In genomic region chr20:23659989-23660837, GRCh38 we compare ENCODE assay signal across 1 cellular context.
A peak's percentile ranks its signal among the peaks of the same experiment; 100 is the strongest.
TF ChIP-seq lines count a peak whose summit lies in the region.

No MANE protein-coding gene starts in this region.

TF ChIP-seq in K562, 482 proteins besides CTCF, POLR2A, EP300 and RAD21 (continued from another document and continues in another):
- TF ChIP-seq ATF2 (CRISPR knock-in tag; IDR thresholded peaks at IDR 0.05), result no peak
- no peak for TF ChIP-seq ERF (CRISPR knock-in tag; IDR thresholded peaks at IDR 0.05)
- no peak for TF ChIP-seq U2AF1 (optimal IDR thresholded peaks at IDR 0.05; ENCODE audit: low read depth, low read length)
- TF ChIP-seq EZH2 (IDR thresholded peaks at IDR 0.05; ENCODE audit: borderline replicate concordance, low read depth, low read length), result no peak
- no peak for TF ChIP-seq JUNB (CRISPR knock-in tag; conservative IDR thresholded peaks at IDR 0.05)
- no peak for TF ChIP-seq SAFB2 (IDR thresholded peaks at IDR 0.05; ENCODE audit: borderline replicate concordance, low read depth, low read length, severe bottlenecking)
- no peak for TF ChIP-seq WHSC1 (IDR thresholded peaks at IDR 0.05; ENCODE audit: low read length)
- no peak for TF ChIP-seq SRSF9 (IDR thresholded peaks at IDR 0.05; ENCODE audit: borderline replicate concordance, low read depth, low read length)
- TF ChIP-seq USF2 (CRISPR knock-in tag; IDR thresholded peaks at IDR 0.05), result peak; percentile 62
- peak; percentile 43; the same call in 1 of the 2 replicates for TF ChIP-seq ETV1 (tag; conservative IDR thresholded peaks at IDR 0.05; ENCODE audit: low read depth)
- TF ChIP-seq EP400 (IDR thresholded peaks at IDR 0.05), result peak; percentile 47
- TF ChIP-seq PHF20 (IDR thresholded peaks at IDR 0.05; ENCODE audit: partially characterized antibody), result peak; percentile 68
- TF ChIP-seq HDAC2 (IDR thresholded peaks at IDR 0.05), result no peak
- no peak for TF ChIP-seq E2F5 (CRISPR knock-in tag; IDR thresholded peaks at IDR 0.05)
- TF ChIP-seq ZMIZ1 (IDR thresholded peaks at IDR 0.05; ENCODE audit: low read depth in 2 of 2, low read length in 2 of 2), result no peak
- TF ChIP-seq TBP (optimal IDR thresholded peaks at IDR 0.05; ENCODE audit: low read depth, low read length), result no peak
- TF ChIP-seq ZNF507 (tag; conservative IDR thresholded peaks at IDR 0.05), result no peak
- TF ChIP-seq MAX (CRISPR knock-in tag; IDR thresholded peaks at IDR 0.05), result no peak
- no peak for TF ChIP-seq CBFA2T3 (IDR thresholded peaks at IDR 0.05)
- no peak for TF ChIP-seq MIER1 (IDR thresholded peaks at IDR 0.05; ENCODE audit: low read depth)
- TF ChIP-seq IFI16 (CRISPR knock-in tag; IDR thresholded peaks at IDR 0.05), result no peak
- peak; percentile 19; the same call in 1 of the 2 replicates for TF ChIP-seq TFE3 (CRISPR knock-in tag; IDR thresholded peaks at IDR 0.05)
- TF ChIP-seq MGA (IDR thresholded peaks at IDR 0.05), result 0 out of 2 replicates have a peak, but pooled peaks have one; percentile 16
- no peak for TF ChIP-seq KLF16 (IDR thresholded peaks at IDR 0.05)
- TF ChIP-seq NR2C2 (CRISPR knock-in tag; IDR thresholded peaks at IDR 0.05), result no peak
- 0 out of 2 replicates have a peak, but pooled peaks have one; percentile 62 for TF ChIP-seq NR2C2 (tag; IDR thresholded peaks at IDR 0.05)
- no peak for TF ChIP-seq ILK (tag; IDR thresholded peaks at IDR 0.05; ENCODE audit: borderline replicate concordance, low read depth)
- TF ChIP-seq GATAD2A (IDR thresholded peaks at IDR 0.05), result no peak
- no peak for TF ChIP-seq STAT5A (IDR thresholded peaks at IDR 0.05; ENCODE audit: borderline replicate concordance, low read length)
- no peak for TF ChIP-seq NR1H2 (CRISPR knock-in tag; IDR thresholded peaks at IDR 0.05)
- peak; percentile 55 for TF ChIP-seq L3MBTL2 (IDR thresholded peaks at IDR 0.05)
- no peak for TF ChIP-seq SMARCA4 (IDR thresholded peaks at IDR 0.05)
- no peak for TF ChIP-seq PTRF (tag; IDR thresholded peaks at IDR 0.05)
- no peak for TF ChIP-seq ZNF76 (CRISPR knock-in tag; IDR thresholded peaks at IDR 0.05; ENCODE audit: borderline replicate concordance)
- TF ChIP-seq IRF2 (CRISPR knock-in tag; IDR thresholded peaks at IDR 0.05), result no peak
- peak; percentile 35; the same call in 1 of the 2 replicates for TF ChIP-seq ELF4 (CRISPR knock-in tag; IDR thresholded peaks at IDR 0.05)
- TF ChIP-seq HES1 (IDR thresholded peaks at IDR 0.05; ENCODE audit: low read depth), result no peak
- TF ChIP-seq DIDO1 (tag; IDR thresholded peaks at IDR 0.05; ENCODE audit: low read depth), result 0 out of 2 replicates have a peak, but pooled peaks have one; percentile 29
- 0 out of 2 replicates have a peak, but pooled peaks have one; percentile 40 for TF ChIP-seq OTX1 (CRISPR knock-in tag; IDR thresholded peaks at IDR 0.05)
- no peak for TF ChIP-seq RB1 (IDR thresholded peaks at IDR 0.05; ENCODE audit: low read depth)
- peak; percentile 31; the same call in 1 of the 2 replicates for TF ChIP-seq ZBTB5 (IDR thresholded peaks at IDR 0.05)
